In the genomic region with DNA sequence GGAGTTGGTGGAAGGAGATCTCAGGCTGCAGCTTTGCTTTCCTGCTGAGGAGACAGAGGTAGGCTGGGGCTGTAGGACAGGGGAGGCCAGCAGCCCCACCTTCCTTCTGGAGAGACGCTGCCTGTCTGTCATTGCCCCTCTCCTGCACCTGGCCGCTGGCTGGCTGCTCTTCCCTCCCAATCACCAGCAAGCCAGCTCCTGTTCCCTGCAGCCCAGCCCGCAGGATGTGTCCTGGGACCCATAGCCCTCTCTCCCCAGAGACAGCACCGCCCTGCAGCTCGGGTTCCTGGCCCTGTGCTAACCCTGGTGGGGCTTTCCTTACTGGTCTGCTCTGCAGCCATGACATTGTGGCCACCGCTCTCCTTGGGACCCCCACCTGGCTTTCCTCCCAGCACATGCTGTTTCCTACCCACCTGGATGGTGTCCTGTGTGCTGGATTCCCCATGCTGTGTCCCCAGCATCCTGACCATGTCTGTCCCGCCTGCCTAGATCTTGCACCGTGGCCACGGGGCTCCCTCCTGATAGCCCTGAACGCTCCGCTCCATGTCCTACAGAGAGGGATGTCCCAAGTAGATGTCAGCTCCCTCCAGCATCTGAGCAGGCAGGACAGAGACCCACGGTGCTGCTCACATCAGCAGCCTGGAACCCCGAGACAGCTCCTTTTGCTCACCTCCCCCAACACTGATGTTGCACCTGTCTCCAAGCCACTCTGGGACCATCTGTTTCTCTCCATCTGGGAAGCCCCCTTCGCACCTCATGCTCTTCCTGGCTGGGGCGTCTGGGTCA, we compare ENCODE assay signal across 1 cellular context.
TF ChIP-seq lines count a peak whose summit lies in the region.

No MANE protein-coding gene starts in this region.

TF ChIP-seq in HCT116, 20 proteins besides CTCF, POLR2A, EP300 and RAD21 (continued from another document):
- TF ChIP-seq EGR1 (IDR thresholded peaks at IDR 0.05; ENCODE audit: low read depth) = no peak
